8 cellular contexts compared by ENCODE assay signal in the genomic region with DNA sequence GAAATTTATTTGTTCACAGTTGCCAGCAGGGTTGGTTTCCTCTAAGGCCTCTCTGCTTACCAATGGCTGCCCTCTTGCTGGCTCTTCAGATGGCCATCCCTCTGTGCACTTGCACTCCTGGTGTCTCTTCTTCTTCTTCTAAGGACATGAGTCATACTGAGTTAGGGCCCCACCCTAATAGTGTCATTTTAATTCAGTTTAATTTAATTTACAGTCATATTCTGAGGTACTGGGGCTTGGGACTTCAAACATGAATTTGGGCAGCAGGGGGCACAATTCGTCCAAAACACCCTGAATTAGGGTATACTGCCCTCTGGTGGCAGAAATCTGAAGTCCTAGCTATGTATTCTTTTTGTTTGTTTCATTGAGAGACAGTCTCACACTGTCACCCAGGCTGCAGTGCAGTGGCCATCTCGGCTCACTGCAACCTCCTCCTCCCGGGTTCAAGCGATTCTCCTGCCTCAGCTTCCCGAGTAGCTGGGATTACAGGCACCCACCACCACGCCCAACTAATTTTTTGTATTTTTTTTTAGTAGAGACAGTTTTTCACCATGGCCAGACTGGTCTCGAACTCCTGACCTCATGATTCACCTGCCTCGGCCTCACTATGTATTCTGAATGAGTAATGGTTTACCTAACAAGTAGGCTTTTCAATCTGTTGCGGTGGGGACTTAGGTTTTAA. TPM values are rescaled to one million over a fixed set of nuclear protein-coding genes. Genes with fewer than 3 reads are reported as not detected.
A peak's percentile ranks its signal among the peaks of the same experiment; 100 is the strongest.
DNase-seq lines count a peak whose midpoint lies in the region; ATAC-seq and TF ChIP-seq lines count a peak whose summit lies in the region.

No MANE protein-coding gene starts in this region.

- H3K4me3 Mint-ChIP-seq in CD14-positive monocyte (no peak overlapping the region), neural crest cell (no peak overlapping the region)
- H3K4me3 Mint-ChIP-seq in activated T-cell treated with anti-CD3 and anti-CD28 coated beads, Interleukin-2, amount 50 U/mL, for 24 hours: peak overlapping the region; percentile 15
- H3K4me3 Mint-ChIP-seq in stimulated activated naive CD8-positive, alpha-beta T cell treated with anti-CD3 and anti-CD28 coated beads, Interleukin-15, Interleukin-2, amounts not matched to agents 100 ng/mL and 50 ng/mL, for 24 hours: peak overlapping the region; percentile 28

- peak overlapping the region; percentile 23 to 89 (median 75) for H3K27ac Mint-ChIP-seq in CD14-positive monocyte
- peak overlapping the region; percentile 95 for H3K27ac Mint-ChIP-seq in activated T-cell treated with anti-CD3 and anti-CD28 coated beads, Interleukin-2, amount 50 U/mL, for 24 hours
- H3K27ac Mint-ChIP-seq in neural crest cell (ENCODE audit: unreplicated experiment): peak overlapping the region; percentile 37
- H3K27ac Mint-ChIP-seq in stimulated activated naive CD8-positive, alpha-beta T cell treated with anti-CD3 and anti-CD28 coated beads, Interleukin-15, Interleukin-2, amounts not matched to agents 100 ng/mL and 50 ng/mL, for 24 hours: peak overlapping the region; percentile 71

- H3K27me3 Mint-ChIP-seq in CD14-positive monocyte (ENCODE audit: low read depth in 3 of 3): no peaks in the 10 kb centered on the region
- no peaks in the 10 kb centered on the region for H3K27me3 Mint-ChIP-seq in activated T-cell treated with anti-CD3 and anti-CD28 coated beads, Interleukin-2, amount 50 U/mL, for 24 hours
- no peaks in the 10 kb centered on the region for H3K27me3 Mint-ChIP-seq in neural crest cell (ENCODE audit: low read depth)
- no peaks in the 10 kb centered on the region for H3K27me3 Mint-ChIP-seq in stimulated activated naive CD8-positive, alpha-beta T cell treated with anti-CD3 and anti-CD28 coated beads, Interleukin-15, Interleukin-2, amounts not matched to agents 100 ng/mL and 50 ng/mL, for 24 hours

- H3K4me1 ChIP-seq in Peyer's patch: peaks cover 0 to 15% (median 0%) of the 10 kb centered on the region in 4 donors

- H3K36me3 Mint-ChIP-seq in CD14-positive monocyte: peaks cover 69 to 84% of the 10 kb centered on the region in 2 donors
- H3K36me3 Mint-ChIP-seq in activated T-cell treated with anti-CD3 and anti-CD28 coated beads, Interleukin-2, amount 50 U/mL, for 24 hours (ENCODE audit: low read depth): peaks cover 83% of the 10 kb centered on the region
- no peaks in the 10 kb centered on the region for H3K36me3 Mint-ChIP-seq in neural crest cell (ENCODE audit: low read depth)
- peaks cover 50% of the 10 kb centered on the region for H3K36me3 Mint-ChIP-seq in stimulated activated naive CD8-positive, alpha-beta T cell treated with anti-CD3 and anti-CD28 coated beads, Interleukin-15, Interleukin-2, amounts not matched to agents 100 ng/mL and 50 ng/mL, for 24 hours (ENCODE audit: low read depth)

- TF ChIP-seq POLR2A in Peyer's patch (IDR thresholded peaks at IDR 0.05): no peak

- no peak overlapping the region for H3K27ac ChIP-seq in Peyer's patch

- ATAC-seq in GM19467 (IDR thresholded peaks at IDR 0.05; ENCODE audit: unreplicated experiment): peak; percentile 60

- H3K27me3 ChIP-seq in Peyer's patch: no peaks in the 10 kb centered on the region

- TF ChIP-seq CTCF in CD14-positive monocyte (IDR thresholded peaks at IDR 0.05): peak; percentile 100
- peak; percentile 99 for TF ChIP-seq CTCF in LNCaP clone FGC (IDR thresholded peaks at IDR 0.05; ENCODE audit: control insufficient read depth, extremely low read depth, insufficient read depth)
- peak; percentile 74 to 99 (median 98) for TF ChIP-seq CTCF in Peyer's patch (IDR thresholded peaks at IDR 0.05)
- TF ChIP-seq CTCF in neural crest cell (conservative IDR thresholded peaks at IDR 0.05): peak; percentile 99

- H3K9me3 ChIP-seq in Peyer's patch: no peaks in the 10 kb centered on the region

- intact Hi-C loops in CD14-positive monocyte (cut with micrococcal nuclease): no loop called here

- peaks cover 0 to 58% (median 0%) of the 10 kb centered on the region in 3 donors for H3K36me3 ChIP-seq in Peyer's patch

- peak; percentile 79 for DNase-seq in CD14-positive monocyte (ENCODE audit: low spot score)
- peak; percentile 77 for DNase-seq in LNCaP clone FGC (ENCODE audit: low read depth)
- peak; percentile 59 to 92 (median 85) for DNase-seq in Peyer's patch
- DNase-seq in activated T-cell treated with anti-CD3 and anti-CD28 coated beads, Interleukin-2, amount 50 U/mL, for 24 hours: peak; percentile 80
- DNase-seq in fibroblast of gingiva (ENCODE audit: low read depth): peak; percentile 77
- DNase-seq in neural crest cell (ENCODE audit: low read depth, low spot score): peak; percentile 99

- peaks cover 6% of the 10 kb centered on the region for H3K4me1 Mint-ChIP-seq in CD14-positive monocyte
- H3K4me1 Mint-ChIP-seq in activated T-cell treated with anti-CD3 and anti-CD28 coated beads, Interleukin-2, amount 50 U/mL, for 24 hours (ENCODE audit: low read depth): peaks cover 47% of the 10 kb centered on the region
- no peaks in the 10 kb centered on the region for H3K4me1 Mint-ChIP-seq in neural crest cell
- peaks cover 37% of the 10 kb centered on the region for H3K4me1 Mint-ChIP-seq in stimulated activated naive CD8-positive, alpha-beta T cell treated with anti-CD3 and anti-CD28 coated beads, Interleukin-15, Interleukin-2, amounts not matched to agents 100 ng/mL and 50 ng/mL, for 24 hours (ENCODE audit: low read depth)

- no peaks in the 10 kb centered on the region for H3K9me3 Mint-ChIP-seq in CD14-positive monocyte
- no peaks in the 10 kb centered on the region for H3K9me3 Mint-ChIP-seq in activated T-cell treated with anti-CD3 and anti-CD28 coated beads, Interleukin-2, amount 50 U/mL, for 24 hours
- no peaks in the 10 kb centered on the region for H3K9me3 Mint-ChIP-seq in neural crest cell
- H3K9me3 Mint-ChIP-seq in stimulated activated naive CD8-positive, alpha-beta T cell treated with anti-CD3 and anti-CD28 coated beads, Interleukin-15, Interleukin-2, amounts not matched to agents 100 ng/mL and 50 ng/mL, for 24 hours: no peaks in the 10 kb centered on the region

- no peak overlapping the region for H3K4me3 ChIP-seq in LNCaP clone FGC (ENCODE audit: low read depth, low read length)
- no peak overlapping the region for H3K4me3 ChIP-seq in Peyer's patch

RNA-seq across cellular contexts. Expression of a gene that starts 19.8 kb away (rescaled TPM):
- polyA plus RNA-seq in CD14-positive monocyte: 10 to 100 TPM; 18.3 to 24.9 TPM
- total RNA-seq in Peyer's patch: 10 to 100 TPM; 18.6 to 47.0 (median 21.9) TPM
- total RNA-seq in neural crest cell: 19.0 and 19.1 TPM in 2 replicates

RNA-seq across cellular contexts. Expression of a gene that starts 20.1 kb away (rescaled TPM):
- polyA plus RNA-seq in CD14-positive monocyte: 10 to 100 TPM; 10.7 to 12.2 TPM
- total RNA-seq in Peyer's patch (10 to 100 TPM; 28.2 to 46.2 (median 40.2) TPM), neural crest cell (32.4 and 33.8 TPM in 2 replicates)

RNA-seq across cellular contexts. Expression of a gene that starts 54.7 kb away (rescaled TPM):
- polyA plus RNA-seq in CD14-positive monocyte: 10 to 100 TPM; 46.8 to 49.8 TPM
- total RNA-seq in Peyer's patch (10 to 100 TPM; 12.3 to 27.7 (median 19.7) TPM), neural crest cell (46.1 and 48.3 TPM in 2 replicates)

RNA-seq across cellular contexts. Expression of a gene that starts 54.7 kb away (rescaled TPM):
- under 1 TPM; 0.22 to 0.53 TPM for polyA plus RNA-seq in CD14-positive monocyte
- total RNA-seq in Peyer's patch (10 to 100 TPM in 1 of 4 donors, 1 to 10 TPM in 3; 1.8 to 11.6 (median 2.5) TPM), neural crest cell (5.8 and 6.0 TPM in 2 replicates)

Comparison
In these comparisons a context has a peak if more than half of its experiments do, and no peak if none do; other contexts are left out.
1. H3K27ac Mint-ChIP-seq: peak in every context shown above with its lines; median percentile 95 in activated T-cell treated with anti-CD3 and anti-CD28 coated beads, Interleukin-2, amount 50 U/mL, for 24 hours; 75 in CD14-positive monocyte; 71 in stimulated activated naive CD8-positive, alpha-beta T cell treated with anti-CD3 and anti-CD28 coated beads, Interleukin-15, Interleukin-2, amounts not matched to agents 100 ng/mL and 50 ng/mL, for 24 hours; 37 in neural crest cell.
2. H3K4me3 Mint-ChIP-seq: peak in activated T-cell treated with anti-CD3 and anti-CD28 coated beads, Interleukin-2, amount 50 U/mL, for 24 hours (single experiment) and stimulated activated naive CD8-positive, alpha-beta T cell treated with anti-CD3 and anti-CD28 coated beads, Interleukin-15, Interleukin-2, amounts not matched to agents 100 ng/mL and 50 ng/mL, for 24 hours (single experiment); none in CD14-positive monocyte (0 of 2) and neural crest cell (single experiment).
3. Peak in every context shown above with its lines, with median percentiles within 50 percentile points of each other: DNase-seq and CTCF ChIP-seq.